Comparison of ENCODE assay signal across 2 cellular contexts in genomic region chr15:76892836-76893235, GRCh38. TPM values are rescaled to one million over a fixed set of nuclear protein-coding genes. Genes with fewer than 3 reads are reported as not detected.
A peak's percentile ranks its signal among the peaks of the same experiment; 100 is the strongest.
DNase-seq lines count a peak whose midpoint lies in the region; ATAC-seq, FAIRE-seq and TF ChIP-seq lines count a peak whose summit lies in the region.
"Not testable (repeated sequence)": the region's sequence is repeated elsewhere in the genome, so short reads cannot be mapped to it uniquely, and the experiment has no call there.

No MANE protein-coding gene starts in this region.

- not testable (repeated sequence) for H3K27me3 ChIP-seq in K562 (ENCODE audit: control insufficient read depth in 2 of 2, insufficient read depth in 2 of 2, low read length in 2 of 2)

- not testable (repeated sequence) for H4K20me1 ChIP-seq in K562 (replicated peaks; ENCODE audit: control insufficient read depth, insufficient read depth, low read length)

- not testable (repeated sequence) for H3K27ac ChIP-seq in HEK293 (ENCODE audit: extremely low read depth, low read depth, low read length); K562 (ENCODE audit: extremely low read depth, low read depth, low read length)

- TF ChIP-seq CTCF in HEK293 (tag by site-specific recombination; IDR thresholded peaks at IDR 0.05); K562 (IDR thresholded peaks at IDR 0.05 in 2 of 3, conservative IDR thresholded peaks at IDR 0.05 in 1 of 3; ENCODE audit: insufficient read depth in 2 of 3, low read depth in 1 of 3, low read length in 3 of 3): not testable (repeated sequence)

- H3K9me3 ChIP-seq in HEK293 (ENCODE audit: control insufficient read depth, insufficient read depth, low read depth, low read length); K562 (replicated peaks; ENCODE audit: control insufficient read depth, insufficient read depth, low read depth, low read length): not testable (repeated sequence)

- intact Hi-C loops in K562 (cut with micrococcal nuclease): not testable (repeated sequence)

- H3K79me2 ChIP-seq in K562 (ENCODE audit: control insufficient read depth, insufficient read depth, low read length): not testable (repeated sequence)

- TF ChIP-seq RAD21 in K562 (CRISPR knock-in tag; conservative IDR thresholded peaks at IDR 0.05 in 1 of 2, IDR thresholded peaks at IDR 0.05 in 1 of 2): not testable (repeated sequence)

- not testable (repeated sequence) for H2AFZ ChIP-seq in K562 (ENCODE audit: low read depth, low read length)

- POLR2A ChIA-PET in HEK293 (lab: Yijun Ruan, JAX); K562 (lab: Yijun Ruan, JAX): not testable (repeated sequence)

- H3K4me3 ChIP-seq in HEK293 (ENCODE audit: low read depth, low read length); K562: not testable (repeated sequence)

- not testable (repeated sequence) for H3K4me1 ChIP-seq in HEK293 (ENCODE audit: control insufficient read depth, insufficient read depth, low read length); K562 (replicated peaks in 1 of 2; ENCODE audit: control insufficient read depth in 2 of 2, insufficient read depth in 2 of 2, low read length in 2 of 2)

- in situ Hi-C loops in K562 (cut with MboI): not testable (repeated sequence)

- not testable (repeated sequence) for H3K9ac ChIP-seq in K562 (ENCODE audit: insufficient read depth in 1 of 2, low read depth in 2 of 2, low read length in 2 of 2)

- H3K4me2 ChIP-seq in K562 (ENCODE audit: insufficient read depth, low read length): not testable (repeated sequence)

- FAIRE-seq in K562 (lab: Jason Lieb, UNC): not testable (repeated sequence)

- ATAC-seq in K562: not testable (repeated sequence)

- BruUV-seq in K562 (replicated peaks; lab: Mats Ljungman, UMichigan): not testable (repeated sequence)

- not testable (repeated sequence) for DNase-seq in K562 (ENCODE audit: extremely low read depth in 1 of 4, low spot score in 3 of 4)

- not testable (repeated sequence) for TF ChIP-seq POLR2A in K562 (conservative IDR thresholded peaks at IDR 0.05)

- CTCF ChIA-PET in HEK293 (lab: Yijun Ruan, JAX); K562 (lab: Yijun Ruan, JAX; ENCODE audit: low intra/inter-chr PET ratio): not testable (repeated sequence)

- H3K36me3 ChIP-seq in HEK293 (ENCODE audit: control insufficient read depth in 2 of 2, insufficient read depth in 1 of 2, low read length in 2 of 2); K562 (ENCODE audit: control insufficient read depth, insufficient read depth, low read length): not testable (repeated sequence)

- not testable (repeated sequence) for H3K9me1 ChIP-seq in K562 (ENCODE audit: control insufficient read depth, insufficient read depth, low read length)

- TF ChIP-seq EP300 in K562 (IDR thresholded peaks at IDR 0.05; ENCODE audit: low read length): not testable (repeated sequence)

- WGBS in K562 (ENCODE audit: insufficient coverage, low coverage, missing lambda C conversion rate): 58% methylated on average over 5 of the region's 5 CpGs

TF ChIP-seq in HEK293, 187 proteins besides CTCF, POLR2A, EP300 and RAD21:
- TF ChIP-seq ZNF146 (tag by site-specific recombination; IDR thresholded peaks at IDR 0.05): peak; percentile 81

TF ChIP-seq in K562, 482 proteins besides CTCF, POLR2A, EP300 and RAD21:
- TF ChIP-seq ZNF146 (CRISPR knock-in tag; IDR thresholded peaks at IDR 0.05; ENCODE audit: unreplicated experiment): peak; percentile 60

RNA-seq across cellular contexts. Expression of gene SCAPER, which starts 12.3 kb away (rescaled TPM):
- total RNA-seq in K562 (2011; cell fraction: chromatin; rRNA removed; ENCODE audit: low replicate concordance): 6.0 and 20.4 TPM in 2 replicates
- 1.8 and 4.1 TPM in 2 replicates for total RNA-seq in K562 (2011; cell fraction: nucleolus; rRNA removed)
- total RNA-seq in K562 (2011; cell fraction: nucleoplasm; rRNA removed): 4.1 and 4.6 TPM in 2 replicates
- total RNA-seq in K562 (2014; rRNA removed) (2.8 and 2.9 TPM in 2 replicates), K562 (2014; rRNA removed; fragmentation: Illumina TruSeq; extraction: Trizol) (5.7 and 7.9 TPM in 2 replicates), K562 (2015; rRNA removed; fragmentation: Illumina TruSeq; extraction: Trizol) (4.1 and 5.1 TPM in 2 replicates), K562 (2021) (5.0 and 7.3 TPM in 2 replicates)
- polyA plus RNA-seq in K562 (2011; rRNA removed) (1.3 and 1.4 TPM in 2 replicates), K562 (2014; fragmentation: Illumina TruSeq; extraction: Trizol) (3.0 and 5.6 TPM in 2 replicates), K562 (2014; fragmentation: Nextera tagmentation; extraction: Ambion mirVana) (1 to 10 TPM; 3.0 to 3.2 TPM), K562 (2014; rRNA removed) (1.4 and 5.9 TPM in 2 replicates)
- polyA plus RNA-seq in K562 (2011; cell fraction: cytosol; rRNA removed): 0.49 and 0.83 TPM in 2 replicates
- 1.5 and 1.7 TPM in 2 replicates for polyA plus RNA-seq in K562 (2011; cell fraction: nucleus; rRNA removed)
- 2.3 and 2.9 TPM in 2 replicates for polyA plus RNA-seq in K562 (2012)
- polyA minus RNA-seq in K562 (2011; rRNA and poly(A)+ RNA removed): 2.9 and 6.4 TPM in 2 replicates
- polyA minus RNA-seq in K562 (2011; cell fraction: cytosol; rRNA and poly(A)+ RNA removed): 1.8 and 3.0 TPM in 2 replicates
- 4.8 and 13.6 TPM in 2 replicates for polyA minus RNA-seq in K562 (2011; cell fraction: nucleus; rRNA and poly(A)+ RNA removed)

RNA-seq across cellular contexts. Expression of gene RCN2, which starts 38.7 kb away (rescaled TPM):
- total RNA-seq in K562 (2011; cell fraction: chromatin; rRNA removed; ENCODE audit: low replicate concordance): 11.5 and 48.1 TPM in 2 replicates
- total RNA-seq in K562 (2011; cell fraction: nucleolus; rRNA removed): 16.4 and 16.5 TPM in 2 replicates
- total RNA-seq in K562 (2011; cell fraction: nucleoplasm; rRNA removed): 29.3 and 45.6 TPM in 2 replicates
- total RNA-seq in K562 (2014; rRNA removed) (19.5 and 24.0 TPM in 2 replicates), K562 (2014; rRNA removed; fragmentation: Illumina TruSeq; extraction: Trizol) (56.3 and 58.4 TPM in 2 replicates), K562 (2015; rRNA removed; fragmentation: Illumina TruSeq; extraction: Trizol) (48.4 and 52.8 TPM in 2 replicates), K562 (2021) (33.6 and 34.3 TPM in 2 replicates)
- polyA plus RNA-seq in K562 (2011; rRNA removed) (45.7 and 59.8 TPM in 2 replicates), K562 (2014; fragmentation: Illumina TruSeq; extraction: Trizol) (47.4 and 56.3 TPM in 2 replicates), K562 (2014; fragmentation: Nextera tagmentation; extraction: Ambion mirVana) (10 to 100 TPM; 20.9 to 26.3 TPM), K562 (2014; rRNA removed) (63.1 and 63.6 TPM in 2 replicates)
- 10.4 and 17.3 TPM in 2 replicates for polyA plus RNA-seq in K562 (2011; cell fraction: cytosol; rRNA removed)
- polyA plus RNA-seq in K562 (2011; cell fraction: nucleus; rRNA removed): 10.6 and 17.8 TPM in 2 replicates
- 27.4 and 32.0 TPM in 2 replicates for polyA plus RNA-seq in K562 (2012)
- 30.4 and 39.1 TPM in 2 replicates for polyA minus RNA-seq in K562 (2011; rRNA and poly(A)+ RNA removed)
- 10.3 and 12.0 TPM in 2 replicates for polyA minus RNA-seq in K562 (2011; cell fraction: cytosol; rRNA and poly(A)+ RNA removed)
- polyA minus RNA-seq in K562 (2011; cell fraction: nucleus; rRNA and poly(A)+ RNA removed): 6.5 and 10.8 TPM in 2 replicates
